Comparison of ENCODE assay signal across 9 cellular contexts in genomic region chr12:131831635-131832041, GRCh38. TPM values are rescaled to one million over a fixed set of nuclear protein-coding genes. Genes with fewer than 3 reads are reported as not detected.
DNase-seq lines count a peak whose midpoint lies in the region; ATAC-seq, FAIRE-seq and TF ChIP-seq lines count a peak whose summit lies in the region.
"Had no signal": no experiment of that assay in that cellular context is flagged by ENCODE, and none has a peak within 500 bp of the region (broad histone marks: within the 10 kb centered on the region; RNA-seq: fewer than 3 reads in every experiment).

No MANE protein-coding gene starts in this region.

- H3K36me3 ChIP-seq in gastrocnemius medialis (no peaks in the 10 kb centered on the region), smooth muscle cell (ENCODE audit: low read depth) (no peaks in the 10 kb centered on the region)

- no peak for FAIRE-seq in GM19239 (lab: Jason Lieb, UNC)
- FAIRE-seq: TTC549 had no signal

- peaks cover 11 to 33% of the 10 kb centered on the region in 2 donors for H3K4me1 ChIP-seq in gastrocnemius medialis
- peaks cover 11% of the 10 kb centered on the region for H3K4me1 ChIP-seq in smooth muscle cell (ENCODE audit: low read depth)

- H3K4me3 ChIP-seq in epithelial cell of esophagus (ENCODE audit: low read length) (peak overlapping the region; percentile 19), gastrocnemius medialis (peak overlapping the region; percentile 50 to 54 (median 52)), smooth muscle cell (no peak overlapping the region)

- TF ChIP-seq CTCF in epithelial cell of esophagus (IDR thresholded peaks at IDR 0.05; ENCODE audit: insufficient read depth, low read depth, low read length, missing control alignments), result no peak
- no peak for TF ChIP-seq CTCF in gastrocnemius medialis (IDR thresholded peaks at IDR 0.05 in 4 of 5, conservative IDR thresholded peaks at IDR 0.05 in 1 of 5)
- TF ChIP-seq CTCF in smooth muscle cell (IDR thresholded peaks at IDR 0.05; ENCODE audit: borderline replicate concordance, insufficient read depth, poor library complexity, severe bottlenecking), result no peak

- H4K20me1 ChIP-seq in smooth muscle cell (ENCODE audit: low read depth), result no peaks in the 10 kb centered on the region

- peaks cover 58 to 73% (median 71%) of the 10 kb centered on the region in 3 donors for H3K27me3 ChIP-seq in gastrocnemius medialis
- peaks cover 50% of the 10 kb centered on the region for H3K27me3 ChIP-seq in smooth muscle cell (ENCODE audit: low read depth)

- in situ Hi-C loops in gastrocnemius medialis (cut with MboI; ENCODE audit: low sequenced_read_pairs in 4 of 4), result loop anchor here in 1 of 4 donors (25.0 kb wide), 1 partner anchor 219 kb away; no protein-coding TSS in a partner anchor

- H3K4me2 ChIP-seq in smooth muscle cell, result no peak overlapping the region

- no peak for ATAC-seq in gastrocnemius medialis

- H3K9me3 ChIP-seq in gastrocnemius medialis, result no peaks in the 10 kb centered on the region
- no peaks in the 10 kb centered on the region for H3K9me3 ChIP-seq in smooth muscle cell (replicated peaks; ENCODE audit: low read depth)

- no peak overlapping the region for H2AFZ ChIP-seq in smooth muscle cell (ENCODE audit: low read depth)

- DNase-seq in EH (ENCODE audit: low read depth) (peak; percentile 94), NCI-H774 (lab: John Stamatoyannopoulos, UW) (peak; percentile 23), epithelial cell of esophagus (ENCODE audit: low read depth) (no peak), gastrocnemius medialis (no peak), NCI-H2107 (lab: John Stamatoyannopoulos, UW) (no peak), smooth muscle cell (lab: John Stamatoyannopoulos, UW; ENCODE audit: unreplicated experiment) (no peak), GM19239 (ENCODE audit: insufficient read length, low spot score) (no peak)
- no peak for DNase-seq in stimulated activated CD4-positive, alpha-beta T cell treated with anti-CD3 and anti-CD28 coated beads, Interleukin-1b, Interleukin-23, amount 100 ng/mL, for 48 hours

- WGBS in smooth muscle cell (ENCODE audit: low lambda C conversion rate), result 91% methylated on average over 9 of the region's 16 CpGs

- H3F3A ChIP-seq in smooth muscle cell (ENCODE audit: low read depth), result no peaks in the 10 kb centered on the region

- no peak overlapping the region for H3K9ac ChIP-seq in smooth muscle cell (ENCODE audit: low read depth)

- H3K79me2 ChIP-seq in smooth muscle cell (ENCODE audit: low read depth), result no peaks in the 10 kb centered on the region

- H3K27ac ChIP-seq in gastrocnemius medialis, result peak overlapping the region; percentile 23 to 55 (median 44)
- H3K27ac ChIP-seq in smooth muscle cell (ENCODE audit: low read depth), result no peak overlapping the region

- TF ChIP-seq POLR2A in gastrocnemius medialis (IDR thresholded peaks at IDR 0.05), result no peak

- intact Hi-C loops in gastrocnemius medialis (cut with DNase I; ENCODE audit: low total_unique reads), result loop anchor here (5.0 to 10.0 kb wide), 3 partner anchors 116 to 727 kb away; partner anchors contain the start of gene EP400

RNA-seq across cellular contexts. Expression of gene MMP17, which starts 3.4 kb away (rescaled TPM):
- 1 to 10 TPM in 2 of 4 donors, under 1 TPM in 1, not detected in 1; 0.75 to 1.6 (median 1.4) TPM for total RNA-seq in gastrocnemius medialis
- 0.81 and 1.6 TPM in 2 replicates for total RNA-seq in smooth muscle cell
- polyA plus RNA-seq in smooth muscle cell, result 1.3 and 4.3 TPM in 2 replicates

Comparison
In these comparisons a context has a peak if more than half of its experiments do, and no peak if none do; other contexts are left out.
1. DNase-seq: peak in EH (single experiment) and NCI-H774 (single experiment); none in epithelial cell of esophagus (single experiment), gastrocnemius medialis (0 of 2), stimulated activated CD4-positive, alpha-beta T cell treated with anti-CD3 and anti-CD28 coated beads, Interleukin-1b, Interleukin-23, amount 100 ng/mL, for 48 hours (single experiment), NCI-H2107 (single experiment), smooth muscle cell (single experiment) and GM19239 (single experiment).